ENCODE assay signal across 8 cellular contexts in the genomic region with DNA sequence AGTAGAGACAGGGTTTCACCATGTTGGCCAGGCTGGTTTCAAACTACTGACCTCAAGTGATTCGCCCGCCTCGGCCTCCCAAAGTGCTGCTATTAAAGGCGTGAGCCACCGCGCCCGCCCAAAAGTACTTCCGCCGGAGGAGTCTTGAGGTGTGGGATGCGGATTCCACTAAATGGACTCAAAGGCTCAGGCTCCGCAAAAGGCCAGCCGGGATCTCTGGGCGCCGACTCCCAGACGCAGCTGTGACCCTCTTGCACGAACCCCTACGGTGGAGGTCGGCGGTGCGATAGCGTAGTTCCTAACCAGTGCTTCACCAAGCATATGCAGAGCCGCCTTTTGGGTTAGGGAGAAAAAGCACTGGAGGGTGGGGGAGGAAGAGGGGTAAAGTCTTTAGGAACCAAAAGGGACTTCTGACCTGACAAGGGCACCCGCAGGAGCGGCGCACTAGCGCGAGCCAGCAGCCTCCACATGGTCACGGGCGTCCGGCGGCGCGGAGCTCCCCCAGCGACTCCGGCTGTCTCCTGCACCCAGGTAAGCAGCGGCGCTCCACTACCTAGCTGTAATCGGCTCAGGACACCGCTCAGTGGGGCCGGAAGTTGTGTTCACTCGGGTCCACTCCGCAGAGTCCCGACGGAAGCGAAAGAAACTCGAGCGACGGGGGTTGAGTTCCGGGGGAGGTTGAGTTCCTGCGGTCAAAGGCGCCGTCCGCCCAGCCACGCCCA. TPM values are rescaled to one million over a fixed set of nuclear protein-coding genes. Genes with fewer than 3 reads are reported as not detected.
DNase-seq lines count a peak whose midpoint lies in the region; ATAC-seq and TF ChIP-seq lines count a peak whose summit lies in the region.

A gene (minus strand): TSS at position 590 of the 722 bp plus-strand sequence. CDS start 120 bp downstream, at position 470.

- peak within 1 kb of the TSS; percentile 50 for H3K27ac ChIP-seq in OCI-LY1 (ENCODE audit: low read depth, low read length, poor library complexity, severe bottlenecking)

- peak within 1 kb of the TSS; percentile 93 for H2AFZ ChIP-seq in OCI-LY1 (ENCODE audit: low read length)

- peak; percentile 40; the same call in 1 of the 2 replicates for TF ChIP-seq CTCF in OCI-LY1 (IDR thresholded peaks at IDR 0.05; ENCODE audit: low read length)
- TF ChIP-seq CTCF in epithelial cell of esophagus (IDR thresholded peaks at IDR 0.05; ENCODE audit: insufficient read depth, low read depth, low read length, missing control alignments): peak; percentile 43
- no peak for TF ChIP-seq CTCF in mucosa of descending colon (IDR thresholded peaks at IDR 0.05)

- H3K27me3 ChIP-seq in OCI-LY1 (ENCODE audit: insufficient read depth, low read length): no peaks in the 10 kb centered on the region

- peak within 1 kb of the TSS; percentile 86 for H3K4me2 ChIP-seq in OCI-LY1 (ENCODE audit: low read length)

- H3K36me3 ChIP-seq in OCI-LY1 (ENCODE audit: insufficient read depth, low read length) (peaks cover 39% of the 10 kb centered on the region), mucosa of descending colon (ENCODE audit: low read depth) (no peaks in the 10 kb centered on the region)

- H3K9ac ChIP-seq in OCI-LY1 (ENCODE audit: low read length): peak within 1 kb of the TSS; percentile 96

- H3K4me1 ChIP-seq in OCI-LY1 (ENCODE audit: insufficient read depth, low read length, severe bottlenecking) (peaks cover 45% of the 10 kb centered on the region), mucosa of descending colon (ENCODE audit: low read depth) (peaks cover 8% of the 10 kb centered on the region)

- H3K79me2 ChIP-seq in OCI-LY1 (ENCODE audit: insufficient read depth, low read length): peaks cover 9% of the 10 kb centered on the region

- no peaks in the 10 kb centered on the region for H3K9me2 ChIP-seq in OCI-LY1 (ENCODE audit: low read depth, low read length)

- intact Hi-C loops in mucosa of descending colon (cut with DNase I, micrococcal nuclease): no loop called here

- H3K9me3 ChIP-seq in OCI-LY1 (ENCODE audit: low read length) (no peaks in the 10 kb centered on the region), mucosa of descending colon (no peaks in the 10 kb centered on the region)

- peak within 1 kb of the TSS; percentile 89 for H3K4me3 ChIP-seq in OCI-LY1 (ENCODE audit: low read depth, low read length, poor library complexity, severe bottlenecking)
- peak within 1 kb of the TSS; percentile 99 for H3K4me3 ChIP-seq in epithelial cell of esophagus (ENCODE audit: low read length)
- peak within 1 kb of the TSS; percentile 35 for H3K4me3 ChIP-seq in mucosa of descending colon

- H4K20me1 ChIP-seq in OCI-LY1 (ENCODE audit: insufficient read depth, low read length): no peaks in the 10 kb centered on the region

- ATAC-seq in GM21515 (IDR thresholded peaks at IDR 0.05; ENCODE audit: unreplicated experiment) (peak; percentile 98), mucosa of descending colon (peak; percentile 99)

- DNase-seq in DMS 273 treated with DMSO at 0.1 percent for 48 hours (lab: John Stamatoyannopoulos, UW): peak; percentile 55
- DNase-seq in HuH-7 (ENCODE audit: low spot score): peak; percentile 84
- peak; percentile 96 for DNase-seq in activated CD8-positive, alpha-beta memory T cell treated with anti-CD3 and anti-CD28 coated beads, Interleukin-2, amount 50 U/mL, for 48 hours
- peak; percentile 95 for DNase-seq in epithelial cell of esophagus (ENCODE audit: low read depth)
- DNase-seq in mucosa of descending colon: peak; percentile 88 to 95 (median 94)
- peak; percentile 81 for DNase-seq in stimulated activated CD8-positive, alpha-beta memory T cell treated with anti-CD3 and anti-CD28 coated beads, Interleukin-4, amount 100 ng/mL, for 24 hours (ENCODE audit: low read depth)

- H3F3A ChIP-seq in OCI-LY1 (ENCODE audit: insufficient read depth, low read length): no peaks in the 10 kb centered on the region

RNA-seq across cellular contexts. Expression of the gene that starts here (rescaled TPM):
- 10 to 100 TPM; 38.8 to 54.3 (median 51.5) TPM for total RNA-seq in mucosa of descending colon

Comparison
In these comparisons a context has a peak if more than half of its experiments do, and no peak if none do; other contexts are left out.
1. Peak in every context shown above with its lines: DNase-seq, ATAC-seq, H3K4me3 ChIP-seq and H3K27ac ChIP-seq.
2. H3K4me3 ChIP-seq: peak in every context shown above with its lines; median percentile 99 in epithelial cell of esophagus; 89 in OCI-LY1; 35 in mucosa of descending colon.